8 cellular contexts compared by ENCODE assay signal in genomic region chr6:12290490-12290820, GRCh38. TPM values are rescaled to one million over a fixed set of nuclear protein-coding genes. Genes with fewer than 3 reads are reported as not detected.
DNase-seq lines count a peak whose midpoint lies in the region; ATAC-seq and TF ChIP-seq lines count a peak whose summit lies in the region.

No MANE protein-coding gene starts in this region.

- H3K4me1 Mint-ChIP-seq in neural crest cell = peaks cover 25% of the 10 kb centered on the region

- ATAC-seq in HG03354 (IDR thresholded peaks at IDR 0.05; ENCODE audit: poor library complexity, severe bottlenecking, unreplicated experiment) = peak; percentile 14

- CTCF ChIA-PET in GM10248 (lab: Yijun Ruan, JAX) = interaction anchor here (0.7 to 6.7 kb wide), 57 partner anchors 10 to 708 kb away, joined by 3 to 126 read pairs (median 5); no protein-coding TSS in a partner anchor

- no peaks in the 10 kb centered on the region for H3F3A ChIP-seq in DOHH2 (ENCODE audit: control insufficient read depth, insufficient read depth)

- no peak overlapping the region for H3K27ac ChIP-seq in DOHH2 (ENCODE audit: low read depth, low read length)
- peak overlapping the region in 2 of 5 donors; percentile 35 to 52 for H3K27ac ChIP-seq in adrenal gland

- H3K4me2 ChIP-seq in DOHH2 (ENCODE audit: low read length) = peak overlapping the region; percentile 96

- H3K9me3 Mint-ChIP-seq in neural crest cell = no peaks in the 10 kb centered on the region

- H3K9me2 ChIP-seq in DOHH2 (replicated peaks; ENCODE audit: control insufficient read depth, low read length) = no peaks in the 10 kb centered on the region

- POLR2A ChIA-PET in GM10248 (lab: Yijun Ruan, JAX) = no interaction called here

- in situ Hi-C loops in G401 (cut with HindIII; ENCODE audit: low sequenced_read_pairs) = no loop called here

- no peaks in the 10 kb centered on the region for H4K20me1 ChIP-seq in DOHH2 (ENCODE audit: control insufficient read depth, insufficient read depth, low read depth, low read length)

- H3K4me1 ChIP-seq in DOHH2 (ENCODE audit: control insufficient read depth, low read length) = peaks cover 17% of the 10 kb centered on the region
- peaks cover 3 to 14% of the 10 kb centered on the region in 2 donors for H3K4me1 ChIP-seq in adrenal gland (replicated peaks in 1 of 2)

- H3K4me3 Mint-ChIP-seq in neural crest cell = peak overlapping the region; percentile 86

- 2 to 3% (median 2%) methylated on average over 10 of the region's 10 CpGs for WGBS in adrenal gland, 4 donors

- H3K36me3 Mint-ChIP-seq in neural crest cell (ENCODE audit: low read depth) = no peaks in the 10 kb centered on the region

- peaks cover 49% of the 10 kb centered on the region for H3K27me3 Mint-ChIP-seq in neural crest cell (ENCODE audit: low read depth)

- H3K9me3 ChIP-seq in DOHH2 (ENCODE audit: control insufficient read depth, insufficient read depth, low read length) (no peaks in the 10 kb centered on the region), adrenal gland (replicated peaks in 1 of 3) (no peaks in the 10 kb centered on the region)

- no peak for TF ChIP-seq POLR2A in adrenal gland (IDR thresholded peaks at IDR 0.05)

- H3K4me3 ChIP-seq in DOHH2 (ENCODE audit: low read length) (peak overlapping the region; percentile 70), choroid plexus epithelial cell (ENCODE audit: low read depth, low read length) (peak overlapping the region; percentile 50), adrenal gland (peak overlapping the region in 2 of 4 donors; percentile 49 to 54)

- intact Hi-C loops in adrenal gland (cut with DNase I) = loop anchor here (5.0 to 10.0 kb wide), 2 partner anchors 314 to 317 kb away; no protein-coding TSS in a partner anchor

- H3K27me3 ChIP-seq in DOHH2 (ENCODE audit: control insufficient read depth, low read length) (peaks cover 25% of the 10 kb centered on the region), adrenal gland (no peaks in the 10 kb centered on the region)

- H3K36me3 ChIP-seq in DOHH2 (ENCODE audit: control insufficient read depth, low read length) = no peaks in the 10 kb centered on the region
- no peaks in the 10 kb centered on the region for H3K36me3 ChIP-seq in adrenal gland (replicated peaks in 1 of 2)

- no peak for DNase-seq in choroid plexus epithelial cell (ENCODE audit: low read depth)
- DNase-seq in neural crest cell (ENCODE audit: low read depth, low spot score) = no peak
- DNase-seq in G401 (ENCODE audit: low spot score) = no peak
- DNase-seq in activated gamma-delta T cell treated with Interleukin-2 at 50 U/mL for 16 hours = no peak
- DNase-seq in GM10248 (ENCODE audit: extremely low spot score) = no peak
- DNase-seq in adrenal gland = no peak

- no peak overlapping the region for H3K27ac Mint-ChIP-seq in neural crest cell (ENCODE audit: unreplicated experiment)

- H3K79me2 ChIP-seq in DOHH2 (ENCODE audit: control insufficient read depth, low read length) = no peaks in the 10 kb centered on the region

- TF ChIP-seq CTCF in DOHH2 (IDR thresholded peaks at IDR 0.05; ENCODE audit: low read depth, low read length, poor library complexity, severe bottlenecking) (no peak), choroid plexus epithelial cell (conservative IDR thresholded peaks at IDR 0.05; ENCODE audit: low read depth, low read length) (no peak), neural crest cell (conservative IDR thresholded peaks at IDR 0.05) (peak; percentile 2), GM10248 (IDR thresholded peaks at IDR 0.05; ENCODE audit: control extremely low read depth, extremely low read depth, low read depth, missing control alignments) (no peak), adrenal gland (IDR thresholded peaks at IDR 0.05) (no peak)

RNA-seq across cellular contexts. Expression of gene EDN1, which starts 0.3 kb away (rescaled TPM):
- total RNA-seq in neural crest cell (0.14 TPM in 1 of 2 replicates, not detected in the other), adrenal gland (1 to 10 TPM in 5 of 8 donors, under 1 TPM in 3; 0.18 to 7.9 (median 1.3) TPM)
- total RNA-seq in G401 (2014; rRNA removed; shearing (Covaris generic)) = 0.49 and 0.68 TPM in 2 replicates
- polyA plus RNA-seq in adrenal gland = 1 to 10 TPM; 2.8 to 5.4 (median 3.0) TPM
